ENCODE assay signal across 8 cellular contexts in the genomic region with DNA sequence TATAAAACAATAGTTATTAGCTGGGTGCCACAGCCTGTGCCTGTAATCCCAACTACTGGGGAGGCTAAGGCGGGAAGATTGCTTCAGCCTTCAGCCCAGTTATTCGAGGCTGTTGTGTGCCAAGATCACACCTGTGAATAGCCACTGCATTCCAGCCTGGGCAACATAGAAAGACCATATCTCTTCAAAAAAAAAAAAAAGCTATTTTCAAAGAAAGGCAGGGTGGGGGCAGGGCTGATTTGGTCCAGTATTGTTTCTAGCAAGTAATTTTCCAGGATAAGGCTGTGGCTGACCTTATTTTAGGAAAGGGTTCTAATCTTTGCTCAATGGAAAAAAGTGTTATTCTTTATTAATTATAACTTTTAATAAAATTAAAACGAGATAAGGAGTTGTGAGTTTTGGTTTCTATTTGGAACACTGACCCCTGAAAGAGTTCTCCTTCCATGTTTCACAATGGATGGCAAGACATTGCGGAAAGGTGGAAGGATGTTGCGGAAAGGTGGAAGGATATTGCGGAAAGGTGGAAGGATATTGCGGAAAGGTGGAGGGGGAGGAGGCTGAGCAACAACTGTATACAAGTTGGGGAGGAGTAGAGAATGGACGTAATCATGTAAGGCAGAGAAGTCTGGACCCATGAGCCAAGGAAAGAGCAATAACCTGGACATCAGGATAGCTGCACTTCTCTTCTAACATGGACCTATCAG. TPM values are rescaled to one million over a fixed set of nuclear protein-coding genes. Genes with fewer than 3 reads are reported as not detected.
A peak's percentile ranks its signal among the peaks of the same experiment; 100 is the strongest.
DNase-seq lines count a peak whose midpoint lies in the region; ATAC-seq, FAIRE-seq and TF ChIP-seq lines count a peak whose summit lies in the region.

No MANE protein-coding gene starts in this region.

- H3K9me3 Mint-ChIP-seq in chondrocyte (ENCODE audit: low read depth), result no peaks in the 10 kb centered on the region
- no peaks in the 10 kb centered on the region for H3K9me3 Mint-ChIP-seq in natural killer cell treated with Interleukin-12 subunit alpha and Interleukin-12 subunit beta and Interleukin-15 and Interleukin-18, amount 100 ng/mL, for 72 hours

- H3K9me3 ChIP-seq in AG04450 (ENCODE audit: control insufficient read depth, insufficient read depth, low read length), result 0 out of 2 replicates have a peak, but pooled peaks cover 2% of the 10 kb centered on the region

- TF ChIP-seq POLR2A in GM12892 (IDR thresholded peaks at IDR 0.05; ENCODE audit: low read depth, low read length), result no peak

- CTCF ChIA-PET in AG04450 (lab: Charles Lee), result interaction anchor here (0.6 to 1.5 kb wide), 5 partner anchors 10 to 244 kb away, joined by 3 to 5 read pairs (median 4); no protein-coding TSS in a partner anchor

- POLR2A ChIA-PET in AG04450 (lab: Yijun Ruan, JAX), result interaction anchor here (0.6 kb wide), 1 partner anchor 312 kb away, joined by 3 read pairs; no protein-coding TSS in a partner anchor

- no peak for FAIRE-seq in GM12892 (lab: Jason Lieb, UNC)

- H3K4me3 ChIP-seq in AG04450 (ENCODE audit: low read depth, low read length), result peak overlapping the region; percentile 76; the same call in 1 of the 2 replicates
- H3K4me3 ChIP-seq in Jurkat, Clone E6-1 (ENCODE audit: low read length), result peak overlapping the region; percentile 60

- TF ChIP-seq CTCF in AG04450 (IDR thresholded peaks at IDR 0.05; ENCODE audit: low read depth, low read length) (no peak), chondrocyte (IDR thresholded peaks at IDR 0.05) (no peak)

- peak overlapping the region; percentile 84 for H3K27ac Mint-ChIP-seq in chondrocyte (ENCODE audit: unreplicated experiment)
- H3K27ac Mint-ChIP-seq in natural killer cell treated with Interleukin-12 subunit alpha and Interleukin-12 subunit beta and Interleukin-15 and Interleukin-18, amount 100 ng/mL, for 72 hours, result peak overlapping the region; percentile 97 to 98

- DNase-seq in AG04450 (ENCODE audit: low read depth, low spot score) (no peak), chondrocyte (ENCODE audit: low spot score) (no peak), SW480 (ENCODE audit: low spot score) (no peak), SK-N-DZ (ENCODE audit: low spot score) (no peak), GM12892 (ENCODE audit: insufficient read length) (no peak)
- DNase-seq in Jurkat, Clone E6-1 (ENCODE audit: low read depth, low spot score), result no peak
- DNase-seq in natural killer cell treated with Interleukin-12 subunit alpha and Interleukin-12 subunit beta and Interleukin-15 and Interleukin-18, amount 100 ng/mL, for 72 hours (ENCODE audit: low spot score), result no peak

- no peak overlapping the region for H3K27ac ChIP-seq in AG04450 (ENCODE audit: low read depth, low read length)

- H3K27me3 ChIP-seq in AG04450 (ENCODE audit: control insufficient read depth, insufficient read depth, low read length), result no peaks in the 10 kb centered on the region

- peak overlapping the region; percentile 31 for H3K4me3 Mint-ChIP-seq in chondrocyte (ENCODE audit: unreplicated experiment)
- H3K4me3 Mint-ChIP-seq in natural killer cell treated with Interleukin-12 subunit alpha and Interleukin-12 subunit beta and Interleukin-15 and Interleukin-18, amount 100 ng/mL, for 72 hours, result peak overlapping the region; percentile 99

- no peaks in the 10 kb centered on the region for H3K36me3 Mint-ChIP-seq in chondrocyte (ENCODE audit: low read depth)
- peaks cover 6% of the 10 kb centered on the region for H3K36me3 Mint-ChIP-seq in natural killer cell treated with Interleukin-12 subunit alpha and Interleukin-12 subunit beta and Interleukin-15 and Interleukin-18, amount 100 ng/mL, for 72 hours

- no peak for ATAC-seq in natural killer cell treated with Interleukin-12 subunit alpha and Interleukin-12 subunit beta and Interleukin-15 and Interleukin-18, amount 100 ng/mL, for 72 hours
- ATAC-seq in GM21723 (IDR thresholded peaks at IDR 0.05; ENCODE audit: unreplicated experiment), result no peak

- H3K4me1 Mint-ChIP-seq in chondrocyte (ENCODE audit: low read depth), result peaks cover 42% of the 10 kb centered on the region
- peaks cover 29 to 33% of the 10 kb centered on the region in 2 donors for H3K4me1 Mint-ChIP-seq in natural killer cell treated with Interleukin-12 subunit alpha and Interleukin-12 subunit beta and Interleukin-15 and Interleukin-18, amount 100 ng/mL, for 72 hours (ENCODE audit: low read depth in 2 of 2)

- H3K27me3 Mint-ChIP-seq in chondrocyte (ENCODE audit: low read depth), result no peaks in the 10 kb centered on the region
- no peaks in the 10 kb centered on the region for H3K27me3 Mint-ChIP-seq in natural killer cell treated with Interleukin-12 subunit alpha and Interleukin-12 subunit beta and Interleukin-15 and Interleukin-18, amount 100 ng/mL, for 72 hours

RNA-seq across cellular contexts. Expression of gene C1GALT1, which starts 1.5 kb away (rescaled TPM):
- 14.6 and 24.0 TPM in 2 replicates for polyA plus RNA-seq in AG04450 (2011; rRNA removed)
- 4.6 and 11.0 TPM in 2 replicates for polyA minus RNA-seq in AG04450 (2011; rRNA and poly(A)+ RNA removed)
- 40.3 TPM for polyA plus RNA-seq in Jurkat, Clone E6-1 (2012; ENCODE audit: insufficient read depth, insufficient read length)
- 25.2 to 27.7 TPM (median 25.2 TPM) in 3 replicates for total RNA-seq in chondrocyte
- total RNA-seq in natural killer cell treated with Interleukin-12 subunit alpha and Interleukin-12 subunit beta and Interleukin-15 and Interleukin-18, amount 100 ng/mL, for 72 hours, result 10 to 100 TPM; 30.7 to 49.3 TPM
- 16.8 and 30.5 TPM in 2 replicates for polyA plus RNA-seq in SK-N-DZ (2014; cell fraction: cytosol; rRNA removed)
- polyA plus RNA-seq in SK-N-DZ (2014; cell fraction: nucleus; rRNA removed), result 14.3 and 17.2 TPM in 2 replicates
- polyA plus RNA-seq in GM12892 (2012; ENCODE audit: missing spikeins), result 13.6 TPM
